Comparison of ENCODE assay signal across 10 cellular contexts in the genomic region with DNA sequence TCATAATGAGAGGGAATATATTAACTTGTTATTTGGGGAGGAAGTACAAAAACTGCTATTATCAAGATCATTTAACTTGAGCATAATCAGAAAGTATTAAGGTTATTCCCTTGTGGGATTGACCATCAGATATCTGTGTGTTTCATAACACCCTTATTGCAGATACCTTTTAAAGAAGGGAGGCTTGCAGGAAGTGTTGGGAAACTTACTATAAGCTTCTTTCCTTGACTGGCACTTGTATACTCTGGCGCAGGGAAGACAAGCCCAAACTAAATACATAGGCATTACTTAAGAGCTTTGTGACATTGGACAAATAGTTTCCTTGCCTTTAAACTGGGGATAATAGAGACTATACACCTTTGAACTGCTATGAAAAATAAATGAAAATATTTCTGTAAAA. TPM values are rescaled to one million over a fixed set of nuclear protein-coding genes. Genes with fewer than 3 reads are reported as not detected.
A peak's percentile ranks its signal among the peaks of the same experiment; 100 is the strongest.
DNase-seq lines count a peak whose midpoint lies in the region; ATAC-seq and TF ChIP-seq lines count a peak whose summit lies in the region.
"Had no signal": no experiment of that assay in that cellular context is flagged by ENCODE, and none has a peak within 500 bp of the region (broad histone marks: within the 10 kb centered on the region; RNA-seq: fewer than 3 reads in every experiment).

No MANE protein-coding gene starts in this region.

- TF ChIP-seq CTCF in CD8-positive, alpha-beta T cell (IDR thresholded peaks at IDR 0.05), result no peak
- TF ChIP-seq CTCF in gastroesophageal sphincter (IDR thresholded peaks at IDR 0.05), result no peak
- no peak for TF ChIP-seq CTCF in retinal pigment epithelial cell (conservative IDR thresholded peaks at IDR 0.05; ENCODE audit: low read depth, low read length)

- no peak for ATAC-seq in CD8-positive, alpha-beta T cell
- ATAC-seq in T-cell (replicated peaks in 1 of 4), result no peak
- ATAC-seq in gastroesophageal sphincter, result peak; percentile 37
- ATAC-seq: stimulated activated naive B cell treated with anti-CD40 and anti-IgM and Interleukin-4, amounts not matched to agents 10 μg/mL and 1 μg/mL and 100 μg/mL, for 72 hours had no signal

- no peaks in the 10 kb centered on the region for H3K36me3 ChIP-seq in CD8-positive, alpha-beta T cell (ENCODE audit: insufficient read depth, low read length)
- H3K36me3 ChIP-seq in gastroesophageal sphincter, result no peaks in the 10 kb centered on the region

- peak overlapping the region; percentile 89 for H3K27ac Mint-ChIP-seq in CD8-positive, alpha-beta T cell
- peak overlapping the region; percentile 85 to 90 for H3K27ac Mint-ChIP-seq in T-cell

- 22 to 59% methylated on average over 1 of the region's 1 CpG for WGBS in gastroesophageal sphincter (ENCODE audit: low coverage in 1 of 2), 2 donors

- H3K27me3 Mint-ChIP-seq in CD8-positive, alpha-beta T cell (ENCODE audit: low read depth), result no peaks in the 10 kb centered on the region
- no peaks in the 10 kb centered on the region for H3K27me3 Mint-ChIP-seq in T-cell
- H3K27me3 Mint-ChIP-seq: stimulated activated naive B cell treated with anti-CD40 and anti-IgM and Interleukin-4, amounts not matched to agents 10 μg/mL and 1 μg/mL and 100 μg/mL, for 72 hours had no signal

- H3K4me3 Mint-ChIP-seq in CD8-positive, alpha-beta T cell, result no peak overlapping the region
- peak overlapping the region in 1 of 3 donors; percentile 8 for H3K4me3 Mint-ChIP-seq in T-cell
- H3K4me3 Mint-ChIP-seq: stimulated activated naive B cell treated with anti-CD40 and anti-IgM and Interleukin-4, amounts not matched to agents 10 μg/mL and 1 μg/mL and 100 μg/mL, for 72 hours had no signal

- CTCF ChIA-PET in CD8-positive, alpha-beta T cell (lab: Charles Lee), result interaction anchor here (1.4 to 8.9 kb wide), 3 partner anchors 12 to 1021 kb away, joined by 3 to 91 read pairs (median 6); no protein-coding TSS in a partner anchor
- CTCF ChIA-PET in T-cell (lab: Charles Lee), result interaction anchor here (0.5 to 2.0 kb wide), 6 partner anchors 11 to 950 kb away, joined by 3 to 7 read pairs (median 4); no protein-coding TSS in a partner anchor

- peaks cover 9% of the 10 kb centered on the region for H3K36me3 Mint-ChIP-seq in CD8-positive, alpha-beta T cell
- H3K36me3 Mint-ChIP-seq in T-cell, result peaks cover 11% of the 10 kb centered on the region

- H3K4me1 ChIP-seq in CD8-positive, alpha-beta T cell (ENCODE audit: insufficient read depth, low read length), result peaks cover 78% of the 10 kb centered on the region
- H3K4me1 ChIP-seq in gastroesophageal sphincter, result peaks cover 57 to 92% (median 58%) of the 10 kb centered on the region in 3 donors

- TF ChIP-seq EP300 in gastroesophageal sphincter (IDR thresholded peaks at IDR 0.05), result no peak

- no peaks in the 10 kb centered on the region for H3K9me3 Mint-ChIP-seq in CD8-positive, alpha-beta T cell
- no peaks in the 10 kb centered on the region for H3K9me3 Mint-ChIP-seq in T-cell
- H3K9me3 Mint-ChIP-seq: stimulated activated naive B cell treated with anti-CD40 and anti-IgM and Interleukin-4, amounts not matched to agents 10 μg/mL and 1 μg/mL and 100 μg/mL, for 72 hours had no signal

- intact Hi-C loops in CD8-positive, alpha-beta T cell (cut with DNase I, micrococcal nuclease), result no loop called here

- H3K4me3 ChIP-seq in CD8-positive, alpha-beta T cell (ENCODE audit: low read depth, low read length), result no peak overlapping the region
- peak overlapping the region; percentile 9 to 19 for H3K4me3 ChIP-seq in gastroesophageal sphincter
- no peak overlapping the region for H3K4me3 ChIP-seq in retinal pigment epithelial cell (ENCODE audit: low read length)

- H3K9me3 ChIP-seq in CD8-positive, alpha-beta T cell (ENCODE audit: low read length), result no peaks in the 10 kb centered on the region
- H3K9me3 ChIP-seq in gastroesophageal sphincter, result no peaks in the 10 kb centered on the region

- peaks cover 86% of the 10 kb centered on the region for H3K4me1 Mint-ChIP-seq in CD8-positive, alpha-beta T cell (ENCODE audit: low read depth)
- H3K4me1 Mint-ChIP-seq in T-cell, result peaks cover 88 to 89% (median 89%) of the 10 kb centered on the region in 3 donors

- no peak for TF ChIP-seq POLR2A in gastroesophageal sphincter (IDR thresholded peaks at IDR 0.05)

- no peaks in the 10 kb centered on the region for H3K27me3 ChIP-seq in CD8-positive, alpha-beta T cell (ENCODE audit: insufficient read depth, low read length)
- no peaks in the 10 kb centered on the region for H3K27me3 ChIP-seq in gastroesophageal sphincter

- H3K27ac ChIP-seq in CD8-positive, alpha-beta T cell (ENCODE audit: low read depth, low read length), result no peak overlapping the region
- H3K27ac ChIP-seq in gastroesophageal sphincter, result peak overlapping the region; percentile 80 to 86 (median 83)

- POLR2A ChIA-PET in CD8-positive, alpha-beta T cell (lab: Charles Lee), result no interaction called here
- POLR2A ChIA-PET in T-cell (lab: Charles Lee), result interaction anchor here in 1 of 2 donors (0.7 kb wide), 1 partner anchor 28 kb away, joined by 5 read pairs; no protein-coding TSS in a partner anchor

- no peak for DNase-seq in CD8-positive, alpha-beta T cell
- DNase-seq in T-cell (no peak), retinal pigment epithelial cell (ENCODE audit: low read depth) (peak; percentile 46), NCI-H2196 treated with DMSO at 0.1 percent for 48 hours (lab: John Stamatoyannopoulos, UW; ENCODE audit: unreplicated experiment) (no peak), GM03348 (ENCODE audit: low spot score) (no peak), dermis blood vessel endothelial cell (no peak)
- DNase-seq: DMS53; NCI-H1417 treated with DMSO at 0.1 percent for 48 hours; stimulated activated naive B cell treated with anti-CD40 and anti-IgM and Interleukin-4, amounts not matched to agents 10 μg/mL and 1 μg/mL and 100 μg/mL, for 72 hours had no signal

RNA-seq across cellular contexts. Expression of a gene that starts 50.9 kb away (rescaled TPM):
- total RNA-seq in CD8-positive, alpha-beta T cell, result 100 to 1,000 TPM; 461 to 470 TPM
- total RNA-seq in T-cell (100 to 1,000 TPM in 3 of 5 donors, 10 to 100 TPM in 2; 83.7 to 370 (median 105) TPM), gastroesophageal sphincter (100 to 1,000 TPM; 188 to 403 (median 312) TPM), dermis blood vessel endothelial cell (18.4 and 19.5 TPM in 2 replicates)

Comparison
In these comparisons a context has a peak if more than half of its experiments do, and no peak if none do; other contexts are left out.
1. H3K4me3 ChIP-seq: peak in gastroesophageal sphincter (2 of 2); none in CD8-positive, alpha-beta T cell (single experiment) and retinal pigment epithelial cell (single experiment).